In the genomic region with DNA sequence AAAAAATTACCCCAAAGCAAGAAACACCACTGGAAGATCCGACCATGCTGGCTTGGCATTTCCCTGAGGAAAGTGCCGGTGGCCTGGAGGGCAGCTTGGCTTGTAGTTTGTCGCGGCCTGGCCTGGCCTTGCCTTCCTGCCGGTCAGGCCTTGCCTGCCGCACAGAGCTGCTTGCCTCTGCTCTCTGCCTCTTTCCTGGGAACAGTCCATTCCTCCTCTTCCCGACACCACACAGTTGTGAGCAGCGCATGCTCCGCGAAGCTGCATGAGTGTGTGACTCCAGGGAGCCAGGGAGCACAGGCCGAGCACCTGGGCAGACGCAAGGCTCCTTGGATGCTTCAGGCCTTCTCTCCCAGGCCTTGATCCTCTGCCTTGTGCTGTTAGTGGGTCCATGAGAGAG, we compare ENCODE assay signal across 28 cellular contexts. TPM values are rescaled to one million over a fixed set of nuclear protein-coding genes. Genes with fewer than 3 reads are reported as not detected.
DNase-seq lines count a peak whose midpoint lies in the region; ATAC-seq, FAIRE-seq and TF ChIP-seq lines count a peak whose summit lies in the region.
"Had no signal": no experiment of that assay in that cellular context is flagged by ENCODE, and none has a peak within 500 bp of the region (broad histone marks: within the 10 kb centered on the region; RNA-seq: fewer than 3 reads in every experiment).

No MANE protein-coding gene starts in this region.

- H2BK5ac ChIP-seq in neuronal stem cell (ENCODE audit: low read length) (no peak overlapping the region), trophoblast cell (ENCODE audit: low read depth, low read length, poor library complexity) (no peak overlapping the region)

- H3K27ac ChIP-seq in K562 (ENCODE audit: extremely low read depth, low read depth, low read length) (peak overlapping the region; percentile 44; the same call in 1 of the 3 replicates), neuronal stem cell (replicated peaks; ENCODE audit: low read length) (no peak overlapping the region), trophoblast cell (ENCODE audit: low read depth, low read length) (no peak overlapping the region)
- H3K27ac ChIP-seq: BLaER1 had no signal

- H3K4me3 Mint-ChIP-seq in T-cell, result no peak overlapping the region
- H3K4me3 Mint-ChIP-seq: CD4-positive, alpha-beta memory T cell; CD4-positive, CD25-positive, alpha-beta regulatory T cell; CD8-positive, alpha-beta memory T cell had no signal

- H3K36me3 ChIP-seq in K562 (ENCODE audit: control insufficient read depth, insufficient read depth, low read length) (peaks cover 83% of the 10 kb centered on the region), neuronal stem cell (replicated peaks in 1 of 2; ENCODE audit: control insufficient read depth in 2 of 2, insufficient read depth in 2 of 2, low read length in 2 of 2) (peaks cover 59 to 93% of the 10 kb centered on the region in 2 donors), trophoblast cell (ENCODE audit: control insufficient read depth in 1 of 2, insufficient read depth in 2 of 2, low read length in 2 of 2) (peaks cover 85 to 89% of the 10 kb centered on the region in 2 experiments)
- H3K36me3 ChIP-seq: BLaER1 had no signal

- no TSS peak for BruUV-seq in K562 (replicated peaks; lab: Mats Ljungman, UMichigan)

- H3K9me3 ChIP-seq in K562 (replicated peaks; ENCODE audit: control insufficient read depth, insufficient read depth, low read depth, low read length) (no peaks in the 10 kb centered on the region), neuronal stem cell (replicated peaks in 1 of 2; ENCODE audit: control insufficient read depth in 2 of 2, insufficient read depth in 1 of 2, low read depth in 1 of 2, low read length in 2 of 2) (no peaks in the 10 kb centered on the region), trophoblast cell (ENCODE audit: insufficient read depth, low read depth, low read length) (no peaks in the 10 kb centered on the region)
- H3K9me3 ChIP-seq: BE2C, BLaER1 had no signal

- H2BK12ac ChIP-seq in neuronal stem cell (ENCODE audit: low read length) (no peak overlapping the region), trophoblast cell (ENCODE audit: low read length) (no peak overlapping the region)

- peaks cover 9% of the 10 kb centered on the region for H3K9me1 ChIP-seq in K562 (ENCODE audit: control insufficient read depth, insufficient read depth, low read length)

- H3K79me1 ChIP-seq in neuronal stem cell (ENCODE audit: low read depth, low read length), result peaks cover 2% of the 10 kb centered on the region
- no peaks in the 10 kb centered on the region for H3K79me1 ChIP-seq in trophoblast cell (ENCODE audit: low read length)

- H3K9me3 Mint-ChIP-seq in T-cell, result no peaks in the 10 kb centered on the region
- H3K9me3 Mint-ChIP-seq: CD4-positive, alpha-beta memory T cell; CD4-positive, CD25-positive, alpha-beta regulatory T cell; CD8-positive, alpha-beta memory T cell had no signal

- H3K4me1 ChIP-seq in K562 (replicated peaks in 1 of 2; ENCODE audit: control insufficient read depth in 2 of 2, insufficient read depth in 2 of 2, low read length in 2 of 2) (peaks cover 10 to 26% of the 10 kb centered on the region in 2 experiments; a peak in 4 of 5 replicates), neuronal stem cell (ENCODE audit: control insufficient read depth in 2 of 2, insufficient read depth in 1 of 2, low read depth in 1 of 2, low read length in 2 of 2) (no peaks in the 10 kb centered on the region), trophoblast cell (ENCODE audit: control insufficient read depth in 1 of 2, insufficient read depth in 2 of 2, low read length in 2 of 2) (no peaks in the 10 kb centered on the region)
- H3K4me1 ChIP-seq: BE2C had no signal

- H3K4me2 ChIP-seq in K562 (ENCODE audit: insufficient read depth, low read length) (no peak overlapping the region), neuronal stem cell (ENCODE audit: insufficient read depth, low read length, poor library complexity, severe bottlenecking) (no peak overlapping the region), trophoblast cell (ENCODE audit: low read length) (no peak overlapping the region)
- H3K4me2 ChIP-seq: BLaER1 had no signal

- H3K14ac ChIP-seq in neuronal stem cell (ENCODE audit: low read length) (no peak overlapping the region), trophoblast cell (ENCODE audit: low read length) (no peak overlapping the region)

- H3K9ac ChIP-seq in K562 (ENCODE audit: insufficient read depth in 1 of 2, low read depth in 2 of 2, low read length in 2 of 2), result peak overlapping the region in 1 of 2 experiments; percentile 83; a peak in 2 of 4 replicates
- H3K9ac ChIP-seq in neuronal stem cell (ENCODE audit: low read depth, low read length, poor library complexity), result no peak overlapping the region
- H3K9ac ChIP-seq in trophoblast cell (ENCODE audit: low read length), result no peak overlapping the region
- H3K9ac ChIP-seq: BLaER1 had no signal

- H4K8ac ChIP-seq in neuronal stem cell (ENCODE audit: low read depth, low read length), result no peak overlapping the region
- no peak overlapping the region for H4K8ac ChIP-seq in trophoblast cell (ENCODE audit: low read depth, low read length)

- H2BK15ac ChIP-seq in neuronal stem cell (ENCODE audit: low read length), result no peak overlapping the region

- H4K20me1 ChIP-seq in K562 (replicated peaks; ENCODE audit: control insufficient read depth, insufficient read depth, low read length), result peaks cover 17% of the 10 kb centered on the region

- H4K12ac ChIP-seq in trophoblast cell (ENCODE audit: low read depth, low read length), result no peak overlapping the region

- ATAC-seq in K562 (no peak), T-cell (replicated peaks in 1 of 4) (no peak)
- ATAC-seq: GM12878 had no signal

- no peaks in the 10 kb centered on the region for H3K4me1 Mint-ChIP-seq in T-cell
- H3K4me1 Mint-ChIP-seq: CD4-positive, alpha-beta memory T cell had no signal

- H3K18ac ChIP-seq in neuronal stem cell (ENCODE audit: low read length), result peak overlapping the region; percentile 46
- peak overlapping the region; percentile 7 for H3K18ac ChIP-seq in trophoblast cell (ENCODE audit: low read length)

- no peaks in the 10 kb centered on the region for H3K36me3 Mint-ChIP-seq in T-cell
- H3K36me3 Mint-ChIP-seq: CD4-positive, alpha-beta memory T cell; CD4-positive, CD25-positive, alpha-beta regulatory T cell; CD8-positive, alpha-beta memory T cell had no signal

- TF ChIP-seq POLR2A in K562 (conservative IDR thresholded peaks at IDR 0.05), result no peak

- H3K4ac ChIP-seq in neuronal stem cell (ENCODE audit: low read length) (no peak overlapping the region), trophoblast cell (ENCODE audit: low read depth, low read length) (no peak overlapping the region)

- intact Hi-C loops in K562 (cut with micrococcal nuclease), result no loop called here

- no peak overlapping the region for H2AK5ac ChIP-seq in neuronal stem cell (ENCODE audit: low read depth, low read length)
- no peak overlapping the region for H2AK5ac ChIP-seq in trophoblast cell (ENCODE audit: low read length)

- peaks cover 7 to 9% of the 10 kb centered on the region in 2 donors for H3K27me3 Mint-ChIP-seq in T-cell
- H3K27me3 Mint-ChIP-seq: CD4-positive, alpha-beta memory T cell; CD4-positive, CD25-positive, alpha-beta regulatory T cell had no signal

- CTCF ChIA-PET in K562 (lab: Yijun Ruan, JAX; ENCODE audit: low intra/inter-chr PET ratio), result interaction anchor here (0.6 kb wide), 1 partner anchor 500 kb away, joined by 3 read pairs; no protein-coding TSS in a partner anchor
- CTCF ChIA-PET in T-cell (lab: Charles Lee), result no interaction called here

- TF ChIP-seq CTCF in K562 (IDR thresholded peaks at IDR 0.05 in 2 of 3, conservative IDR thresholded peaks at IDR 0.05 in 1 of 3; ENCODE audit: insufficient read depth in 2 of 3, low read depth in 1 of 3, low read length in 3 of 3) (no peak), GM13976 (IDR thresholded peaks at IDR 0.05; ENCODE audit: borderline replicate concordance, control extremely low read depth, extremely low read depth, insufficient read depth, missing control alignments) (no peak)

- DNase-seq in HTR-8/SVneo (ENCODE audit: insufficient read length, low spot score), result no peak
- no peak for DNase-seq in K562 (ENCODE audit: extremely low read depth in 1 of 4, low spot score in 3 of 4)
- DNase-seq in neuronal stem cell (ENCODE audit: low spot score), result no peak
- no peak for DNase-seq in trophoblast cell
- DNase-seq in central memory CD4-positive, alpha-beta T cell, result no peak
- DNase-seq in GM13976 (ENCODE audit: low spot score), result no peak
- no peak for DNase-seq in T-cell
- DNase-seq: 8988T; ACHN; BE2C; C1 segment of cervical spinal cord; CD4-positive, alpha-beta memory T cell; CD4-positive, CD25-positive, alpha-beta regulatory T cell; COR-L47; DMS 273 treated with DMSO at 0.1 percent for 48 hours; DMS153; DMS53; DMS79; DND-41; EL; GDM1 had no signal

- peaks cover 15% of the 10 kb centered on the region for H3K79me2 ChIP-seq in K562 (ENCODE audit: control insufficient read depth, insufficient read depth, low read length)
- no peaks in the 10 kb centered on the region for H3K79me2 ChIP-seq in trophoblast cell (ENCODE audit: control insufficient read depth, insufficient read depth, low read length, poor library complexity)

- H3K23ac ChIP-seq in neuronal stem cell (ENCODE audit: low read depth, low read length, poor library complexity), result no peak overlapping the region
- H3K23ac ChIP-seq in trophoblast cell (ENCODE audit: low read length), result no peak overlapping the region

- WGBS in K562 (ENCODE audit: insufficient coverage, low coverage, missing lambda C conversion rate), result 96% methylated on average over 12 of the region's 12 CpGs
- WGBS in neuronal stem cell (ENCODE audit: extremely low coverage in 2 of 2, insufficient read length in 2 of 2, insufficient replicate concordance in 1 of 2), 2 donors, result no CpG with 5 or more reads among the region's 12 CpGs
- no CpG with 5 or more reads among the region's 12 CpGs for WGBS in trophoblast cell (ENCODE audit: extremely low coverage, insufficient coverage, insufficient read length)

- POLR2A ChIA-PET in K562 (lab: Yijun Ruan, JAX) (interaction anchor here (0.6 to 2.6 kb wide), 3 partner anchors 12 to 1542 kb away, joined by 3 to 14 read pairs (median 7); no protein-coding TSS in a partner anchor), T-cell (lab: Charles Lee) (no interaction called here)

- H3K4me3 ChIP-seq in K562, result no peak overlapping the region
- H3K4me3 ChIP-seq in neuronal stem cell (ENCODE audit: low read length in 2 of 2), result no peak overlapping the region
- H3K4me3 ChIP-seq in trophoblast cell (ENCODE audit: low read depth, low read length), result no peak overlapping the region
- H3K4me3 ChIP-seq: BLaER1, GM12878 had no signal

- TF ChIP-seq EP300 in K562 (IDR thresholded peaks at IDR 0.05; ENCODE audit: low read length), result no peak

- H3K27me3 ChIP-seq in K562 (ENCODE audit: control insufficient read depth in 2 of 2, insufficient read depth in 2 of 2, low read length in 2 of 2) (no peaks in the 10 kb centered on the region), neuronal stem cell (ENCODE audit: control insufficient read depth in 3 of 3, insufficient read depth in 3 of 3, low read depth in 1 of 3, low read length in 3 of 3) (no peaks in the 10 kb centered on the region), trophoblast cell (ENCODE audit: insufficient read depth, low read length) (no peaks in the 10 kb centered on the region)
- H3K27me3 ChIP-seq: BE2C had no signal

- in situ Hi-C loops in K562 (cut with MboI), result no loop called here
- in situ Hi-C loops in GM13976 (cut with MboI; ENCODE audit: low sequenced_read_pairs, unreplicated experiment), result no loop called here

- no peak overlapping the region for H3K27ac Mint-ChIP-seq in T-cell
- H3K27ac Mint-ChIP-seq: CD14-positive monocyte; CD4-positive, alpha-beta memory T cell; CD4-positive, CD25-positive, alpha-beta regulatory T cell had no signal

- FAIRE-seq in HTR-8/SVneo (lab: Jason Lieb, UNC), result peak; percentile 38
- no peak for FAIRE-seq in K562 (lab: Jason Lieb, UNC)
- FAIRE-seq: A204.1, GM12878, GM12892, GM19239 had no signal

- H4K91ac ChIP-seq in neuronal stem cell (ENCODE audit: low read depth, low read length, poor library complexity), result no peak overlapping the region
- H4K91ac ChIP-seq in trophoblast cell (ENCODE audit: low read depth, low read length), result no peak overlapping the region

- H2BK120ac ChIP-seq in neuronal stem cell (ENCODE audit: low read depth, low read length), result no peak overlapping the region
- H2BK120ac ChIP-seq in trophoblast cell (ENCODE audit: insufficient read depth, low read length, poor library complexity), result no peak overlapping the region

- no peak for TF ChIP-seq RAD21 in K562 (CRISPR knock-in tag; conservative IDR thresholded peaks at IDR 0.05 in 1 of 2, IDR thresholded peaks at IDR 0.05 in 1 of 2)

- H2AFZ ChIP-seq in K562 (ENCODE audit: low read depth, low read length), result no peak overlapping the region
- H2AFZ ChIP-seq in neuronal stem cell (ENCODE audit: low read length), result no peak overlapping the region
- H2AFZ ChIP-seq in trophoblast cell (ENCODE audit: insufficient read depth, low read length, poor library complexity), result no peak overlapping the region

RNA-seq across cellular contexts. Expression of gene CTTN, which starts 19.8 kb away (rescaled TPM):
- 847 and 1,186 TPM in 2 replicates for total RNA-seq in K562 (2011; cell fraction: chromatin; rRNA removed; ENCODE audit: low replicate concordance)
- 519 and 540 TPM in 2 replicates for total RNA-seq in K562 (2011; cell fraction: nucleolus; rRNA removed)
- total RNA-seq in K562 (2011; cell fraction: nucleoplasm; rRNA removed), result 720 and 885 TPM in 2 replicates
- 114 and 127 TPM in 2 replicates for total RNA-seq in K562 (2014; rRNA removed)
- 92.4 and 92.6 TPM in 2 replicates for total RNA-seq in K562 (2014; rRNA removed; fragmentation: Illumina TruSeq; extraction: Trizol)
- 104 and 110 TPM in 2 replicates for total RNA-seq in K562 (2015; rRNA removed; fragmentation: Illumina TruSeq; extraction: Trizol)
- total RNA-seq in K562 (2021), result 146 and 158 TPM in 2 replicates
- polyA plus RNA-seq in K562 (2011; rRNA removed), result 90.1 and 102 TPM in 2 replicates
- 58.6 and 59.0 TPM in 2 replicates for polyA plus RNA-seq in K562 (2011; cell fraction: cytosol; rRNA removed)
- polyA plus RNA-seq in K562 (2011; cell fraction: nucleus; rRNA removed), result 564 and 672 TPM in 2 replicates
- 106 and 146 TPM in 2 replicates for polyA plus RNA-seq in K562 (2012)
- 99.7 and 102 TPM in 2 replicates for polyA plus RNA-seq in K562 (2014; fragmentation: Illumina TruSeq; extraction: Trizol)
- 10 to 100 TPM in 1 of 2 experiments, 1 to 10 TPM in 1; 9.9 to 23.1 TPM for polyA plus RNA-seq in K562 (2014; fragmentation: Nextera tagmentation; extraction: Ambion mirVana)
- 149 and 157 TPM in 2 replicates for polyA plus RNA-seq in K562 (2014; rRNA removed)
- 134 and 158 TPM in 2 replicates for polyA minus RNA-seq in K562 (2011; rRNA and poly(A)+ RNA removed)
- polyA minus RNA-seq in K562 (2011; cell fraction: cytosol; rRNA and poly(A)+ RNA removed), result 44.2 and 52.6 TPM in 2 replicates
- polyA minus RNA-seq in K562 (2011; cell fraction: nucleus; rRNA and poly(A)+ RNA removed), result 171 and 217 TPM in 2 replicates
- 79.2 TPM for polyA plus RNA-seq in neuronal stem cell (2013, experiment 1 of 2)
- 79.5 TPM for polyA plus RNA-seq in neuronal stem cell (2013, experiment 2 of 2)
- polyA plus RNA-seq in trophoblast cell (2013), result 197 and 199 TPM in 2 replicates
- total RNA-seq in T-cell, result 1 to 10 TPM in 4 of 5 donors, under 1 TPM in 1; 0.44 to 3.6 (median 2.3) TPM
- polyA plus RNA-seq: CD8-positive, alpha-beta memory T cell had no signal

Comparison
In these comparisons a context has a peak if more than half of its experiments do, and no peak if none do; other contexts are left out.
1. RNA of gene CTTN, which starts 19.8 kb away (total RNA-seq): 92.4 to 1,186 TPM in K562; 0.44 to 3.6 TPM in T-cell; every median in the first group is over 10 times any median in the second.